ENCODE assay signal across 1 cellular context in genomic region chr15:38217181-38217580, GRCh38.
TF ChIP-seq lines count a peak whose summit lies in the region.

No MANE protein-coding gene starts in this region.

TF ChIP-seq in GM23338, 12 proteins besides CTCF, POLR2A, EP300 and RAD21 (continued from another document):
- TF ChIP-seq ZNF462 (CRISPR knock-in tag; IDR thresholded peaks at IDR 0.05) (no peak), POLR2AphosphoS5 (IDR thresholded peaks at IDR 0.05; ENCODE audit: low read depth) (no peak), ZNF331 (CRISPR knock-in tag; IDR thresholded peaks at IDR 0.05; ENCODE audit: low read depth) (no peak), ETS1 (IDR thresholded peaks at IDR 0.05) (no peak), STAT1 (IDR thresholded peaks at IDR 0.05; ENCODE audit: unreplicated experiment) (no peak), EZH2 (IDR thresholded peaks at IDR 0.05; ENCODE audit: low read depth, unreplicated experiment) (no peak), JUNB (IDR thresholded peaks at IDR 0.05; ENCODE audit: unreplicated experiment) (no peak), NANOG (IDR thresholded peaks at IDR 0.05; ENCODE audit: borderline replicate concordance) (no peak), CREB1 (CRISPR knock-in tag; IDR thresholded peaks at IDR 0.05; ENCODE audit: low read depth) (no peak)
